ENCODE assay signal across 8 cellular contexts in genomic region chr18:23422751-23423418, GRCh38.
DNase-seq lines count a peak whose midpoint lies in the region; ATAC-seq and TF ChIP-seq lines count a peak whose summit lies in the region.

No MANE protein-coding gene starts in this region.

- DNase-seq in COR-L47 (lab: John Stamatoyannopoulos, UW) (peak; percentile 54), GM19240 (ENCODE audit: insufficient read length, low spot score) (peak; percentile 38), NK-92 (lab: John Stamatoyannopoulos, UW; ENCODE audit: unreplicated experiment) (peak; percentile 47), erythroblast (lab: John Stamatoyannopoulos, UW) (peak; percentile 97), skeletal muscle cell (ENCODE audit: low read depth) (peak; percentile 54)
- DNase-seq in activated naive CD4-positive, alpha-beta T cell treated with anti-CD3 and anti-CD28 coated beads, Interleukin-2, amount 50 U/mL, for 16 hours, result no peak
- DNase-seq in activated naive CD4-positive, alpha-beta T cell treated with Interleukin-2 at 50 U/mL for 16 hours, result no peak

- H3K4me3 ChIP-seq in skeletal muscle cell (ENCODE audit: low read depth, low read length), result no peak overlapping the region

- peak; percentile 83 for ATAC-seq in HG03103 (IDR thresholded peaks at IDR 0.05; ENCODE audit: low read depth, unreplicated experiment)

- TF ChIP-seq POLR2A in erythroblast (IDR thresholded peaks at IDR 0.05; ENCODE audit: low read length), result peak; percentile 26

Comparison
In these comparisons a context has a peak if more than half of its experiments do, and no peak if none do; other contexts are left out.
1. DNase-seq: peak in COR-L47 (single experiment), GM19240 (single experiment), NK-92 (single experiment), erythroblast (2 of 2) and skeletal muscle cell (single experiment); none in activated naive CD4-positive, alpha-beta T cell treated with anti-CD3 and anti-CD28 coated beads, Interleukin-2, amount 50 U/mL, for 16 hours (single experiment) and activated naive CD4-positive, alpha-beta T cell treated with Interleukin-2 at 50 U/mL for 16 hours (single experiment).